In the genomic region with DNA sequence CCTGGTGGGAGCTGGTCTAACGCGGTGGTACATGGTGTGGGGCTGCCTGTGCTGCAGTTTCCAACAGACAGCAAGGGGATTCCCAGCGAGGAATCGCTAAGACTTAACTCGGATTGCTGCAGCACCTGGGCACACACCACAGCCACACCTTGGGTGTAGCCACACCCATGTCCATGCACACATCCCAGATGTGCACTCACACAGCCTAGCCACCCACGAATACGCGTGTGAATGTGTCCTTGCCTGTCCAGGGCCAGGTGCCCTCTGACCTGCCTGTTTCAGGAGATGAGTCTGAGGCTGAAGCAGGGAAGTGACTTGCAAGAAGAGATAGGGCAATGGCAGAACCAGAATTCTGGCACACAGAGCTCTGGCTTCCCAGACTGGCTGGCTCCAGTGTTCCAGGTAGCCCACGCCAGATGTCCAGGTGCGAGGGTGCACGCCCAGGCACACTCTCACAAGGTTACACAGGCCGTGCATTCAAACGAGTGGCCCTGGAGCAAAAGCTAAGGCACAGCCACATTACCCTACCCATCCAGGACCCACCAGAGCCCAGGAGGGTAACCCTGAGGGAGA, we compare ENCODE assay signal across 21 cellular contexts.
DNase-seq lines count a peak whose midpoint lies in the region; ATAC-seq and TF ChIP-seq lines count a peak whose summit lies in the region.
"Had no signal": no experiment of that assay in that cellular context is flagged by ENCODE, and none has a peak within 500 bp of the region (broad histone marks: within the 10 kb centered on the region; RNA-seq: fewer than 3 reads in every experiment).

No MANE protein-coding gene starts in this region.

- ATAC-seq in right cardiac atrium: no peak
- ATAC-seq in GM19455 (IDR thresholded peaks at IDR 0.05; ENCODE audit: unreplicated experiment): no peak
- ATAC-seq in HG02870 (IDR thresholded peaks at IDR 0.05; ENCODE audit: unreplicated experiment): no peak
- ATAC-seq: gastroesophageal sphincter; naive thymus-derived CD8-positive, alpha-beta T cell had no signal

- H3K27me3 ChIP-seq in cardiac muscle cell (peaks cover 88% of the 10 kb centered on the region), right cardiac atrium (ENCODE audit: control insufficient read depth, insufficient read depth) (no peaks in the 10 kb centered on the region), transverse colon (peaks cover 15% of the 10 kb centered on the region)
- H3K27me3 ChIP-seq: SJCRH30 had no signal

- H3K27ac ChIP-seq in cardiac muscle cell: no peak overlapping the region
- no peak overlapping the region for H3K27ac ChIP-seq in right cardiac atrium (ENCODE audit: low read length)
- peak overlapping the region in 3 of 4 donors; percentile 17 to 80 (median 46) for H3K27ac ChIP-seq in transverse colon
- H3K27ac ChIP-seq: brain microvascular endothelial cell, dorsolateral prefrontal cortex, gastroesophageal sphincter, prostate gland, SJCRH30, thyroid gland had no signal

- DNase-seq in cardiac muscle cell (ENCODE audit: low read depth in 1 of 2, low spot score in 1 of 2) (no peak), right cardiac atrium (no peak), chondrocyte (ENCODE audit: low spot score) (peak; percentile 60), mesenteric fat pad (ENCODE audit: low spot score) (peak; percentile 84), transverse colon (peak; percentile 61), COLO829 (ENCODE audit: low spot score) (no peak)
- DNase-seq: activated CD4-positive, CD25-positive, alpha-beta regulatory T cell; activated naive CD8-positive, alpha-beta T cell treated with anti-CD3 and anti-CD28 coated beads, Interleukin-2, amount 10 ng/mL, durations not matched to agents 7 days and 5 days; brain microvascular endothelial cell; CD4-positive, CD25-positive, alpha-beta regulatory T cell; dorsolateral prefrontal cortex; erythroblast; naive thymus-derived CD8-positive, alpha-beta T cell; NCI-H510A; SJCRH30; thyroid gland had no signal

- H3K36me3 ChIP-seq in cardiac muscle cell (no peaks in the 10 kb centered on the region), transverse colon (no peaks in the 10 kb centered on the region)
- H3K36me3 ChIP-seq: brain microvascular endothelial cell, gastroesophageal sphincter, prostate gland, SJCRH30, thyroid gland had no signal

- intact Hi-C loops in right cardiac atrium (cut with DNase I) (no loop called here), transverse colon (cut with DNase I; ENCODE audit: low total_unique reads) (no loop called here)

- no peak for TF ChIP-seq EP300 in transverse colon (IDR thresholded peaks at IDR 0.05; ENCODE audit: low read depth)

- H3K9me3 Mint-ChIP-seq in chondrocyte (ENCODE audit: low read depth): no peaks in the 10 kb centered on the region
- H3K9me3 Mint-ChIP-seq: activated naive CD8-positive, alpha-beta T cell treated with anti-CD3 and anti-CD28 coated beads, Interleukin-2, amount 10 ng/mL, durations not matched to agents 7 days and 5 days; CD4-positive, CD25-positive, alpha-beta regulatory T cell; naive thymus-derived CD8-positive, alpha-beta T cell had no signal

- no peak for TF ChIP-seq POLR2A in transverse colon (IDR thresholded peaks at IDR 0.05)

- peaks cover 39% of the 10 kb centered on the region for H3K27me3 Mint-ChIP-seq in chondrocyte (ENCODE audit: low read depth)

- H3K4me3 Mint-ChIP-seq in chondrocyte (ENCODE audit: unreplicated experiment): no peak overlapping the region
- H3K4me3 Mint-ChIP-seq: activated naive CD8-positive, alpha-beta T cell treated with anti-CD3 and anti-CD28 coated beads, Interleukin-2, amount 10 ng/mL, durations not matched to agents 7 days and 5 days; CD4-positive, CD25-positive, alpha-beta regulatory T cell had no signal

- no peak overlapping the region for H3K27ac Mint-ChIP-seq in chondrocyte (ENCODE audit: unreplicated experiment)
- H3K27ac Mint-ChIP-seq: activated naive CD8-positive, alpha-beta T cell treated with anti-CD3 and anti-CD28 coated beads, Interleukin-2, amount 10 ng/mL, durations not matched to agents 7 days and 5 days; CD4-positive, CD25-positive, alpha-beta regulatory T cell; naive thymus-derived CD8-positive, alpha-beta T cell had no signal

- peaks cover 3% of the 10 kb centered on the region for H3K4me1 ChIP-seq in cardiac muscle cell (ENCODE audit: low read depth)
- H3K4me1 ChIP-seq in right cardiac atrium (ENCODE audit: control insufficient read depth, insufficient read depth, low read length): peaks cover 3% of the 10 kb centered on the region
- H3K4me1 ChIP-seq in transverse colon: peaks cover 12 to 51% (median 38%) of the 10 kb centered on the region in 4 donors
- H3K4me1 ChIP-seq: prostate gland had no signal

- in situ Hi-C loops in transverse colon (cut with MboI; ENCODE audit: low pct_ligation_motif_present in 1 of 4, low pct_unique_long_range_greater_than_20kb in 1 of 4, low sequenced_read_pairs in 3 of 4): loop anchor here (25.0 kb wide), 3 partner anchors 187 to 537 kb away; a partner anchor contains a TSS

- H3K36me3 Mint-ChIP-seq in chondrocyte (ENCODE audit: low read depth): no peaks in the 10 kb centered on the region
- H3K36me3 Mint-ChIP-seq: activated naive CD8-positive, alpha-beta T cell treated with anti-CD3 and anti-CD28 coated beads, Interleukin-2, amount 10 ng/mL, durations not matched to agents 7 days and 5 days; CD4-positive, CD25-positive, alpha-beta regulatory T cell; naive thymus-derived CD8-positive, alpha-beta T cell had no signal

- H3K4me3 ChIP-seq in cardiac muscle cell (peak overlapping the region; percentile 1), right cardiac atrium (ENCODE audit: low read length) (no peak overlapping the region), transverse colon (no peak overlapping the region)
- H3K4me3 ChIP-seq: lung, prostate gland, SJCRH30, thyroid gland had no signal

- WGBS in right cardiac atrium: 68% methylated on average over 13 of the region's 13 CpGs
- 49 to 58% methylated on average over 2 to 13 of the region's 13 CpGs for WGBS in transverse colon (ENCODE audit: low coverage in 1 of 2), 2 donors

- H3K4me1 Mint-ChIP-seq in chondrocyte (ENCODE audit: low read depth): peaks cover 10% of the 10 kb centered on the region

- TF ChIP-seq CTCF in cardiac muscle cell (IDR thresholded peaks at IDR 0.05; ENCODE audit: low read depth, low read length) (no peak), chondrocyte (IDR thresholded peaks at IDR 0.05) (no peak), transverse colon (IDR thresholded peaks at IDR 0.05) (peak in 1 of 5 experiments; percentile 9)

- no peaks in the 10 kb centered on the region for H3K9me3 ChIP-seq in cardiac muscle cell (ENCODE audit: low read depth)
- no peaks in the 10 kb centered on the region for H3K9me3 ChIP-seq in right cardiac atrium (ENCODE audit: control insufficient read depth, low read length)
- H3K9me3 ChIP-seq in transverse colon: no peaks in the 10 kb centered on the region
- H3K9me3 ChIP-seq: gastroesophageal sphincter, prostate gland, SJCRH30, thyroid gland had no signal

Comparison
In these comparisons a context has a peak if more than half of its experiments do, and no peak if none do; other contexts are left out.
1. DNase-seq: peak in chondrocyte (single experiment), mesenteric fat pad (single experiment) and transverse colon (single experiment); none in cardiac muscle cell (0 of 2), right cardiac atrium (0 of 3) and COLO829 (single experiment).
2. H3K27ac ChIP-seq: peak in transverse colon (3 of 4); none in cardiac muscle cell (single experiment) and right cardiac atrium (single experiment).